In genomic region chr2:160406591-160407392, GRCh38 we compare ENCODE assay signal across 8 cellular contexts.
DNase-seq lines count a peak whose midpoint lies in the region; ATAC-seq and TF ChIP-seq lines count a peak whose summit lies in the region.

No MANE protein-coding gene starts in this region.

- peak overlapping the region; percentile 85 for H3K27ac Mint-ChIP-seq in central memory CD8-positive, alpha-beta T cell (ENCODE audit: low read depth)

- H3K9me3 Mint-ChIP-seq in central memory CD8-positive, alpha-beta T cell, result no peaks in the 10 kb centered on the region

- H3K4me3 Mint-ChIP-seq in central memory CD8-positive, alpha-beta T cell, result peak overlapping the region; percentile 90

- H3K36me3 Mint-ChIP-seq in central memory CD8-positive, alpha-beta T cell (ENCODE audit: insufficient read depth), result peaks cover 17% of the 10 kb centered on the region

- no peaks in the 10 kb centered on the region for H3K9me3 ChIP-seq in WERI-Rb-1 (ENCODE audit: severe bottlenecking)

- no peaks in the 10 kb centered on the region for H3K36me3 ChIP-seq in GM06990 (ENCODE audit: control insufficient read depth, insufficient read depth, low read length)
- H3K36me3 ChIP-seq in WERI-Rb-1, result no peaks in the 10 kb centered on the region

- peak overlapping the region; percentile 43; the same call in 1 of the 2 replicates for H3K27ac ChIP-seq in WERI-Rb-1

- intact Hi-C loops in left colon (cut with DNase I, micrococcal nuclease), result no loop called here

- TF ChIP-seq CTCF in GM06990 (IDR thresholded peaks at IDR 0.05; ENCODE audit: insufficient read depth, low read length, poor library complexity, severe bottlenecking) (no peak), WERI-Rb-1 (IDR thresholded peaks at IDR 0.05; ENCODE audit: low read depth, low read length) (no peak)

- DNase-seq in GM06990 (ENCODE audit: extremely low read depth, insufficient read length) (peak; percentile 48), HEK293T (ENCODE audit: extremely low spot score) (peak; percentile 39), NCI-H1092 treated with DMSO at 0.1 percent for 48 hours (lab: John Stamatoyannopoulos, UW) (peak; percentile 22), WERI-Rb-1 (peak; percentile 35), left colon (peak; percentile 55 to 59), ecto neural progenitor cell (ENCODE audit: low spot score) (no peak)
- peak; percentile 51 to 78 for DNase-seq in central memory CD8-positive, alpha-beta T cell (ENCODE audit: low spot score in 2 of 2)
- DNase-seq in stimulated activated CD4-positive, alpha-beta T cell treated with anti-CD3 and anti-CD28 coated beads, Interleukin-1b, Interleukin-23, amount 100 ng/mL, for 4 hours (ENCODE audit: low read depth in 2 of 2), result peak; percentile 45 to 67

- CTCF ChIA-PET in HEK293T (lab: Yijun Ruan, JAX), result interaction anchor here (0.5 to 0.8 kb wide), 2 partner anchors 52 to 1665 kb away, joined by 3 read pairs; no protein-coding TSS in a partner anchor

- no peaks in the 10 kb centered on the region for H3K27me3 Mint-ChIP-seq in central memory CD8-positive, alpha-beta T cell

- peaks cover 77% of the 10 kb centered on the region for H3K4me1 Mint-ChIP-seq in central memory CD8-positive, alpha-beta T cell

- POLR2A ChIA-PET in HEK293T (lab: Yijun Ruan, JAX), result interaction anchor here (0.6 kb wide), 2 partner anchors 9 to 82 kb away, joined by 3 read pairs; no protein-coding TSS in a partner anchor

- ATAC-seq in central memory CD8-positive, alpha-beta T cell (replicated peaks; ENCODE audit: extremely low read depth, poor library complexity, severe bottlenecking), result peak; percentile 82
- peak; percentile 62 for ATAC-seq in left colon

- peak overlapping the region; percentile 59 for H3K4me3 ChIP-seq in GM06990 (replicated peaks; ENCODE audit: low read depth, low read length)
- peak overlapping the region; percentile 89 for H3K4me3 ChIP-seq in WERI-Rb-1 (ENCODE audit: low read depth, low read length)

- no peaks in the 10 kb centered on the region; the same call in 1 of the 2 replicates for H3K27me3 ChIP-seq in GM06990 (replicated peaks; ENCODE audit: control insufficient read depth, insufficient read depth, low read length)
- H3K27me3 ChIP-seq in WERI-Rb-1 (ENCODE audit: insufficient read depth, low read depth, severe bottlenecking), result no peaks in the 10 kb centered on the region

TF ChIP-seq in HEK293T, 16 proteins besides CTCF, POLR2A, EP300 and RAD21:
- TF ChIP-seq ELF4 (IDR thresholded peaks at IDR 0.05), result peak; percentile 17; the same call in 1 of the 2 replicates
- TF ChIP-seq ARNT (IDR thresholded peaks at IDR 0.05), result no peak
- TF ChIP-seq NFRKB (IDR thresholded peaks at IDR 0.05), result no peak
- TF ChIP-seq FOXA1 (IDR thresholded peaks at IDR 0.05), result no peak
- TF ChIP-seq L3MBTL2 (conservative IDR thresholded peaks at IDR 0.05), result no peak
- no peak for TF ChIP-seq FOXM1 (IDR thresholded peaks at IDR 0.05; ENCODE audit: borderline replicate concordance)
- no peak for TF ChIP-seq SP1 (IDR thresholded peaks at IDR 0.05)
- TF ChIP-seq SUZ12 (IDR thresholded peaks at IDR 0.05), result no peak
- peak; percentile 86 for TF ChIP-seq ZNF384 (IDR thresholded peaks at IDR 0.05)
- TF ChIP-seq LEF1 (IDR thresholded peaks at IDR 0.05; ENCODE audit: borderline replicate concordance), result no peak
- TF ChIP-seq BHLHE40 (IDR thresholded peaks at IDR 0.05; ENCODE audit: borderline replicate concordance), result no peak
- TF ChIP-seq HDGF (IDR thresholded peaks at IDR 0.05; ENCODE audit: borderline replicate concordance), result no peak
